13 cellular contexts compared by ENCODE assay signal in the genomic region with DNA sequence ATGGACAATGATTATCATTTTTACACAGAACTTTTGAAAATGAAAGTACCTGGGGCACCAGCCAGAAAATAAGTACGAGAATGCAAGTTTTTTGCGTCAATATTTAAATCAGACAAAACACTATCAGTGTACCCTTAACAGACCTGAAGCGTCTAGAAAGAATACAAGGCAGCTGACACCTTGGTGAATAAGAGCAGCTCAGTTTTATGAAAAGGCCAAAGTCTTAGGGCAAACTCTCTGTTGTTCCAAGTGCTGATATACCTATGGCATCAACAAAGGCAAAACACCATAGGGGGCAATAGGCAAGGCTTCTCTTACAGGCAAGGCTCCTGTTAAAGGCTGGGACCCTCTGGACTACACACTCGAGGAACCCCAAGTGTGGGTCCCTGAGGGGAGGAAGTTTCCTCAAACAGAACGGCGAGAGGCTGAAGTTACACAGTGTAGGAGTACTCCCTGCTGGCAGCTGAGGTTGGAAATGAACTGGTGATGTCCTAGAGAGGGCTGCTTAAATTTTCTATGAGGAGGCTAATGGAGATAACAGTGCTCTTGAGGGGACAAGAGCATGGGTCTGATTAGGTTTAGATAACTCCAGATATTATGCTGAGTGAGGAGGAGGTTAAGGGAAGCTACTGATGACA.
DNase-seq lines count a peak whose midpoint lies in the region; ATAC-seq and TF ChIP-seq lines count a peak whose summit lies in the region.
"Had no signal": no experiment of that assay in that cellular context is flagged by ENCODE, and none has a peak within 500 bp of the region (broad histone marks: within the 10 kb centered on the region; RNA-seq: fewer than 3 reads in every experiment).

No MANE protein-coding gene starts in this region.

- TF ChIP-seq EP300 in ovary (IDR thresholded peaks at IDR 0.05), result no peak

- H3K9me3 ChIP-seq in ovary, result no peaks in the 10 kb centered on the region
- H3K9me3 ChIP-seq: esophagus squamous epithelium, Peyer's patch had no signal

- H3K36me3 ChIP-seq in ovary, result no peaks in the 10 kb centered on the region
- H3K36me3 ChIP-seq: esophagus squamous epithelium, Peyer's patch had no signal

- 7 to 17% (median 12%) methylated on average over 6 of the region's 6 CpGs for WGBS in ovary, 3 donors

- peak; percentile 4 for TF ChIP-seq CTCF in fibroblast of pulmonary artery (IDR thresholded peaks at IDR 0.05; ENCODE audit: low read length, missing control alignments)
- TF ChIP-seq CTCF in ovary (IDR thresholded peaks at IDR 0.05), result no peak

- H3K27me3 ChIP-seq in ovary, result no peaks in the 10 kb centered on the region
- H3K27me3 ChIP-seq: esophagus squamous epithelium, Peyer's patch had no signal

- intact Hi-C loops in ovary (cut with DNase I), result no loop called here

- no peak for TF ChIP-seq POLR2A in ovary (IDR thresholded peaks at IDR 0.05)

- peak; percentile 26 for DNase-seq in AG20443 (ENCODE audit: low spot score)
- peak; percentile 20 for DNase-seq in LHCN-M2 (ENCODE audit: low read depth)
- DNase-seq in fibroblast of pulmonary artery (ENCODE audit: low read depth), result peak; percentile 17
- peak in 4 of 5 donors; percentile 20 to 38 (median 30) for DNase-seq in ovary
- DNase-seq in GM19238 (ENCODE audit: insufficient read length, low spot score), result no peak
- no peak for DNase-seq in ecto neural progenitor cell (ENCODE audit: low spot score)
- DNase-seq in NCI-H345 (lab: John Stamatoyannopoulos, UW), result no peak
- DNase-seq: activated naive CD4-positive, alpha-beta T cell treated with Interleukin-2 at 50 U/mL for 16 hours; cerebellar nuclear complex; esophagus squamous epithelium; NCI-H2227 treated with DMSO at 0.1 percent for 48 hours had no signal

- H3K27ac ChIP-seq in ovary, result peak overlapping the region; percentile 52 to 71

- no peak for ATAC-seq in GM21717 (IDR thresholded peaks at IDR 0.05; ENCODE audit: unreplicated experiment)

- no peaks in the 10 kb centered on the region for H3K4me1 ChIP-seq in ovary (ENCODE audit: insufficient read depth)
- H3K4me1 ChIP-seq: Peyer's patch had no signal

- H3K4me3 ChIP-seq in fibroblast of pulmonary artery (replicated peaks; ENCODE audit: low read depth, low read length), result peak overlapping the region; percentile 16
- no peak overlapping the region for H3K4me3 ChIP-seq in ovary
- H3K4me3 ChIP-seq: Peyer's patch had no signal

Comparison
In these comparisons a context has a peak if more than half of its experiments do, and no peak if none do; other contexts are left out.
1. DNase-seq: peak in AG20443 (single experiment), LHCN-M2 (single experiment), fibroblast of pulmonary artery (single experiment) and ovary (4 of 5); none in GM19238 (single experiment), ecto neural progenitor cell (single experiment) and NCI-H345 (single experiment).